24 cellular contexts compared by ENCODE assay signal in the genomic region with DNA sequence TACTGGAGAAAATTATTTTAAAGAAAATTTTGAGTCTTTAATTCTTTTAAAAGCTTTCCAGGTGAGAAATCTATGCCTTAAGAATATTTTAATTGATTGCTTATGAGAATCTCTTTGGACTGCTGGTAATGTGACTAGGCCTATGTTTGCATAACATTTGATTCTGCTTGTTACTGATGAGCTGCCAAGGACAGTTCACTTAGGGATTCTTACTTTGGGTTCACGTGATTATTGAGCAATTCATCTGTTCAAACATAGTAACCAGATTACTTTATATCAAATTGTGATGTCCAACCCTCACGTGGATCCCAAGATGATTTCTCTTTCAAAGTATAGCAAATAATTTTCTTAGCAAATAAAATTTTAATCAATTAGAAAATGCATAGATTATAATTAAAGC. TPM values are rescaled to one million over a fixed set of nuclear protein-coding genes. Genes with fewer than 3 reads are reported as not detected.
"Had no signal": no experiment of that assay in that cellular context is flagged by ENCODE, and none has a peak within 500 bp of the region (broad histone marks: within the 10 kb centered on the region; RNA-seq: fewer than 3 reads in every experiment).

No MANE protein-coding gene starts in this region.

- H3K4me2 ChIP-seq: hepatocyte, smooth muscle cell had no signal

- FAIRE-seq: bronchial epithelial cell had no signal

- H3K4me1 ChIP-seq: parathyroid adenoma, vagina had no signal

- H3K36me3 ChIP-seq: neutrophil, thoracic aorta, vagina had no signal

- ATAC-seq: activated T-cell treated with anti-CD3 and anti-CD28 coated beads, Interleukin-2, amount 50 U/mL, for 72 hours had no signal

- H3K9me3 ChIP-seq: neutrophil, thoracic aorta, vagina had no signal

- H3K27ac ChIP-seq: epithelial cell of prostate, hepatocyte, neutrophil, parathyroid adenoma, thoracic aorta, vagina had no signal

- H3K27me3 ChIP-seq: hepatocyte, neutrophil, vagina had no signal

- H3K4me3 ChIP-seq: hepatocyte, smooth muscle cell, thoracic aorta, vagina had no signal

- DNase-seq: activated CD4-positive, alpha-beta memory T cell treated with anti-CD3 and anti-CD28 coated beads for 36 hours; activated CD4-positive, alpha-beta T cell treated with anti-CD3 and anti-CD28 coated beads for 48 hours; activated effector memory CD4-positive, alpha-beta T cell treated with Interleukin-2 at 50 U/mL for 16 hours; activated naive CD4-positive, alpha-beta T cell treated with anti-CD3 and anti-CD28 coated beads for 36 hours; activated naive CD8-positive, alpha-beta T cell treated with anti-CD3 and anti-CD28 coated beads, Interleukin-2, amount 10 ng/mL, durations not matched to agents 7 days and 5 days; activated T-cell treated with anti-CD3 and anti-CD28 coated beads, Interleukin-2, amount 50 U/mL, for 72 hours; amygdala; cerebellar nuclear complex; cortex of kidney; endodermal cell; immature natural killer cell; mesenchymal stem cell; right cardiac atrium; stimulated activated CD4-positive, alpha-beta T cell treated with anti-CD3 and anti-CD28 coated beads, Interleukin-2, amount 100 ng/mL, for 48 hours; stimulated activated naive CD4-positive, alpha-beta T cell had no signal

RNA-seq across cellular contexts. Expression of gene ABCD2, which starts 27.4 kb away (rescaled TPM):
- total RNA-seq: bronchial epithelial cell, endodermal cell, pulmonary artery endothelial cell had no signal
- polyA plus RNA-seq: smooth muscle cell had no signal
